Comparison of ENCODE assay signal across 8 cellular contexts in genomic region chr13:79973533-79973963, GRCh38.
DNase-seq lines count a peak whose midpoint lies in the region; ATAC-seq, FAIRE-seq and TF ChIP-seq lines count a peak whose summit lies in the region.

No MANE protein-coding gene starts in this region.

- H3K4me1 Mint-ChIP-seq in endodermal cell = no peaks in the 10 kb centered on the region

- H3K56ac ChIP-seq in IMR-90 (ENCODE audit: extremely low read depth, insufficient read depth, low read length) = no peak overlapping the region

- H3K27ac Mint-ChIP-seq in endodermal cell = no peak overlapping the region

- no peak overlapping the region for H3K4ac ChIP-seq in IMR-90 (ENCODE audit: low read depth, low read length)

- H2AK5ac ChIP-seq in IMR-90 (ENCODE audit: low read depth, low read length) = no peak overlapping the region

- no peak overlapping the region for H4K5ac ChIP-seq in IMR-90 (ENCODE audit: low read depth, low read length)

- no peak overlapping the region for H2BK20ac ChIP-seq in IMR-90 (ENCODE audit: low read depth, low read length)

- H2BK15ac ChIP-seq in IMR-90 (ENCODE audit: low read depth, low read length) = no peak overlapping the region

- no peak overlapping the region for H3K4me2 ChIP-seq in IMR-90 (ENCODE audit: low read depth, low read length)

- peak; percentile 28; the same call in 1 of the 2 replicates for TF ChIP-seq RAD21 in IMR-90 (IDR thresholded peaks at IDR 0.05; ENCODE audit: low read length)

- H3K9ac ChIP-seq in IMR-90 (ENCODE audit: low read depth, low read length) = no peak overlapping the region
- H3K9ac ChIP-seq in endodermal cell (ENCODE audit: extremely low read depth, low read length, poor library complexity, severe bottlenecking) = no peak overlapping the region

- H3K4me1 ChIP-seq in IMR-90 (ENCODE audit: control insufficient read depth, insufficient read depth, low read length) (no peaks in the 10 kb centered on the region), endodermal cell (ENCODE audit: control insufficient read depth, insufficient read depth, low read length) (no peaks in the 10 kb centered on the region), small intestine (ENCODE audit: control insufficient read depth in 2 of 2, insufficient read depth in 1 of 2, low read depth in 1 of 2, low read length in 1 of 2) (no peaks in the 10 kb centered on the region)

- no peak overlapping the region for H3K18ac ChIP-seq in IMR-90 (ENCODE audit: low read depth, low read length)

- no peak overlapping the region for H2AK9ac ChIP-seq in IMR-90 (replicated peaks; ENCODE audit: low read depth, low read length, poor library complexity)

- no peak overlapping the region for H2BK5ac ChIP-seq in IMR-90 (ENCODE audit: low read depth, low read length, poor library complexity, severe bottlenecking)

- CTCF ChIA-PET in IMR-90 (lab: Yijun Ruan, JAX) = interaction anchor here (0.6 to 1.0 kb wide), 7 partner anchors 10 to 1730 kb away, joined by 3 to 7 read pairs (median 4); no protein-coding TSS in a partner anchor

- POLR2A ChIA-PET in IMR-90 (lab: Charles Lee; ENCODE audit: unreplicated experiment) = no interaction called here

- no peaks in the 10 kb centered on the region for H4K20me1 ChIP-seq in IMR-90 (ENCODE audit: insufficient read depth, low read length)

- H3K9me3 ChIP-seq in IMR-90 (ENCODE audit: control insufficient read depth, insufficient read depth, low read length) (peaks cover 5% of the 10 kb centered on the region), endodermal cell (ENCODE audit: control insufficient read depth, low read length) (peaks cover 36% of the 10 kb centered on the region), small intestine (ENCODE audit: control insufficient read depth, low read depth) (no peaks in the 10 kb centered on the region)

- ATAC-seq in GM21528 (IDR thresholded peaks at IDR 0.05; ENCODE audit: low FRiP score, unreplicated experiment) (peak; percentile 89), IMR-90 (ENCODE audit: low read depth) (no peak), HG03439 (IDR thresholded peaks at IDR 0.05; ENCODE audit: unreplicated experiment) (no peak)

- no TSS peak for BruUV-seq in IMR-90 (replicated peaks; lab: Mats Ljungman, UMichigan)

- dilution Hi-C loops in IMR-90 (cut with HindIII; ENCODE audit: low sequenced_read_pairs, unreplicated experiment) = no loop called here

- no peak overlapping the region for H3K14ac ChIP-seq in IMR-90 (replicated peaks; ENCODE audit: low read depth, low read length)

- FAIRE-seq in small intestine (lab: Jason Lieb, UNC) = no peak

- peak; percentile 43 for DNase-seq in GM12865 (ENCODE audit: low read depth)
- DNase-seq in IMR-90 = no peak
- no peak for DNase-seq in endodermal cell
- DNase-seq in small intestine = peak; percentile 10
- no peak for DNase-seq in stimulated activated CD4-positive, alpha-beta T cell treated with anti-CD3 and anti-CD28 coated beads, Interleukin-4, amount 100 ng/mL, for 4 hours
- no peak for DNase-seq in NCI-H1694 treated with DMSO at 0.1 percent for 48 hours (lab: John Stamatoyannopoulos, UW)

- H3K27me3 Mint-ChIP-seq in endodermal cell (ENCODE audit: insufficient read depth) = no peaks in the 10 kb centered on the region

- no peak overlapping the region for H3K4me3 Mint-ChIP-seq in endodermal cell

- H3K27me3 ChIP-seq in IMR-90 (ENCODE audit: control insufficient read depth, insufficient read depth, low read length) (no peaks in the 10 kb centered on the region), endodermal cell (ENCODE audit: control insufficient read depth, insufficient read depth, low read length, poor library complexity, severe bottlenecking) (no peaks in the 10 kb centered on the region), small intestine (ENCODE audit: control insufficient read depth in 2 of 2, insufficient read depth in 2 of 2, low read length in 2 of 2) (no peaks in the 10 kb centered on the region)

- no peak overlapping the region for H3K4me3 ChIP-seq in GM12865 (ENCODE audit: low read depth, low read length)
- no peak overlapping the region for H3K4me3 ChIP-seq in IMR-90 (ENCODE audit: insufficient read depth, low read depth, low read length)
- H3K4me3 ChIP-seq in endodermal cell (ENCODE audit: low read length) = peak overlapping the region; percentile 27
- no peak overlapping the region for H3K4me3 ChIP-seq in small intestine (ENCODE audit: low read depth in 1 of 2, low read length in 2 of 2)

- no CpG with 5 or more reads among the region's 4 CpGs for WGBS in IMR-90 (ENCODE audit: extremely low coverage in 2 of 2, insufficient read length in 1 of 2), 2 experiments
- WGBS in endodermal cell (ENCODE audit: insufficient coverage in 1 of 2, insufficient read length in 1 of 2), 2 experiments = 95 to 100% methylated on average over 1 to 4 of the region's 4 CpGs
- WGBS in small intestine, 3 donors = 80 to 93% (median 81%) methylated on average over 4 of the region's 4 CpGs

- H3K23ac ChIP-seq in IMR-90 (ENCODE audit: low read depth, low read length) = no peak overlapping the region

- H4K8ac ChIP-seq in IMR-90 (ENCODE audit: low read depth in 2 of 2, low read length in 2 of 2) = no peak overlapping the region

- H3K79me1 ChIP-seq in IMR-90 (ENCODE audit: low read depth in 1 of 2, low read length in 2 of 2) = no peaks in the 10 kb centered on the region

- TF ChIP-seq POLR2A in IMR-90 (IDR thresholded peaks at IDR 0.05; ENCODE audit: low read depth, low read length) = no peak

- in situ Hi-C loops in IMR-90 (cut with MboI; ENCODE audit: low sequenced_read_pairs) = no loop called here

- no peak overlapping the region for H4K91ac ChIP-seq in IMR-90 (ENCODE audit: insufficient read depth, low read depth, low read length)

- no peaks in the 10 kb centered on the region for H3K36me3 ChIP-seq in IMR-90 (ENCODE audit: control insufficient read depth, insufficient read depth, low read length)
- H3K36me3 ChIP-seq in endodermal cell (ENCODE audit: control insufficient read depth, insufficient read depth, low read length) = no peaks in the 10 kb centered on the region
- no peaks in the 10 kb centered on the region for H3K36me3 ChIP-seq in small intestine (ENCODE audit: control insufficient read depth in 2 of 2, insufficient read depth in 2 of 2, low read length in 2 of 2)

- H2AFZ ChIP-seq in IMR-90 (replicated peaks; ENCODE audit: low read length, poor library complexity) = peak overlapping the region; percentile 27

- peaks cover 26% of the 10 kb centered on the region for H3K9me3 Mint-ChIP-seq in endodermal cell

- no peak overlapping the region for H2BK120ac ChIP-seq in IMR-90 (ENCODE audit: low read depth, low read length)

- H3K36me3 Mint-ChIP-seq in endodermal cell (ENCODE audit: low read depth) = peaks cover 4% of the 10 kb centered on the region

- TF ChIP-seq CTCF in GM12865 (IDR thresholded peaks at IDR 0.05; ENCODE audit: insufficient read depth, low read depth, low read length, missing control alignments) (peak; percentile 55), IMR-90 (conservative IDR thresholded peaks at IDR 0.05; ENCODE audit: low read depth, low read length) (peak; percentile 34; the same call in 1 of the 2 replicates), endodermal cell (conservative IDR thresholded peaks at IDR 0.05) (peak; percentile 70)

- intact Hi-C loops in IMR-90 (cut with micrococcal nuclease) = no loop called here

- H3K27ac ChIP-seq in IMR-90 (ENCODE audit: insufficient read depth, low read length) = no peak overlapping the region
- no peak overlapping the region for H3K27ac ChIP-seq in endodermal cell (ENCODE audit: low read depth, low read length)
- H3K27ac ChIP-seq in small intestine (ENCODE audit: low read depth in 1 of 2, low read length in 1 of 2) = no peak overlapping the region

- H3K9me1 ChIP-seq in IMR-90 (ENCODE audit: insufficient read depth, low read length) = peaks cover 3% of the 10 kb centered on the region; the same call in 1 of the 2 replicates

TF ChIP-seq in IMR-90, 13 proteins besides CTCF, POLR2A, EP300 and RAD21:
- TF ChIP-seq MXI1 (IDR thresholded peaks at IDR 0.05; ENCODE audit: borderline replicate concordance, low read depth, low read length) (no peak), SMC3 (IDR thresholded peaks at IDR 0.05; ENCODE audit: low read depth, low read length) (peak; percentile 38; the same call in 1 of the 2 replicates)

Comparison
In these comparisons a context has a peak if more than half of its experiments do, and no peak if none do; other contexts are left out.
1. DNase-seq: peak in GM12865 (single experiment) and small intestine (single experiment); none in IMR-90 (single experiment), endodermal cell (single experiment), stimulated activated CD4-positive, alpha-beta T cell treated with anti-CD3 and anti-CD28 coated beads, Interleukin-4, amount 100 ng/mL, for 4 hours (0 of 2) and NCI-H1694 treated with DMSO at 0.1 percent for 48 hours (single experiment).
2. Peak in every context shown above with its lines, with median percentiles within 50 percentile points of each other: CTCF ChIP-seq.